In genomic region chr14:79256311-79256879, GRCh38 we compare ENCODE assay signal across 24 cellular contexts.
DNase-seq lines count a peak whose midpoint lies in the region; ATAC-seq and TF ChIP-seq lines count a peak whose summit lies in the region.
"Had no signal": no experiment of that assay in that cellular context is flagged by ENCODE, and none has a peak within 500 bp of the region (broad histone marks: within the 10 kb centered on the region; RNA-seq: fewer than 3 reads in every experiment).

No MANE protein-coding gene starts in this region.

- H3F3A ChIP-seq in OCI-LY1 (ENCODE audit: insufficient read depth, low read length) = no peaks in the 10 kb centered on the region

- no peak overlapping the region for H3K4me3 ChIP-seq in OCI-LY1 (ENCODE audit: low read depth, low read length, poor library complexity, severe bottlenecking)
- H3K4me3 ChIP-seq: cardiac muscle cell, stomach, transverse colon had no signal

- no peaks in the 10 kb centered on the region for H3K4me1 ChIP-seq in OCI-LY1 (ENCODE audit: insufficient read depth, low read length, severe bottlenecking)
- H3K4me1 ChIP-seq in foreskin keratinocyte = no peaks in the 10 kb centered on the region
- H3K4me1 ChIP-seq: stomach, transverse colon had no signal

- H3K9me3 ChIP-seq in OCI-LY1 (ENCODE audit: low read length) = no peaks in the 10 kb centered on the region
- H3K9me3 ChIP-seq: stomach, transverse colon had no signal

- H3K9ac ChIP-seq in OCI-LY1 (ENCODE audit: low read length) = no peak overlapping the region

- H3K4me2 ChIP-seq in OCI-LY1 (ENCODE audit: low read length) = no peak overlapping the region

- no peak for ATAC-seq in foreskin keratinocyte
- ATAC-seq in HG02938 (IDR thresholded peaks at IDR 0.05; ENCODE audit: unreplicated experiment) = no peak
- no peak for ATAC-seq in GM19467 (IDR thresholded peaks at IDR 0.05; ENCODE audit: unreplicated experiment)
- ATAC-seq: activated CD8-positive, alpha-beta T cell treated with anti-CD3 and anti-CD28 coated beads, Interleukin-2, amount 10 ng/mL, durations not matched to agents 7 days and 5 days had no signal

- TF ChIP-seq CTCF in LNCAP (IDR thresholded peaks at IDR 0.05) (peak; percentile 11; the same call in 1 of the 2 replicates), OCI-LY1 (IDR thresholded peaks at IDR 0.05; ENCODE audit: low read length) (peak; percentile 14; the same call in 1 of the 2 replicates), foreskin keratinocyte (conservative IDR thresholded peaks at IDR 0.05) (peak; percentile 27)

- no peaks in the 10 kb centered on the region for H3K36me3 ChIP-seq in OCI-LY1 (ENCODE audit: insufficient read depth, low read length)
- H3K36me3 ChIP-seq: cardiac muscle cell, stomach, transverse colon had no signal

- no peaks in the 10 kb centered on the region for H3K79me2 ChIP-seq in OCI-LY1 (ENCODE audit: insufficient read depth, low read length)

- no peaks in the 10 kb centered on the region for H3K27me3 ChIP-seq in OCI-LY1 (ENCODE audit: insufficient read depth, low read length)
- H3K27me3 ChIP-seq in foreskin keratinocyte = no peaks in the 10 kb centered on the region
- H3K27me3 ChIP-seq: cardiac muscle cell, stomach, transverse colon had no signal

- H2AFZ ChIP-seq in OCI-LY1 (ENCODE audit: low read length) = no peak overlapping the region

- no peaks in the 10 kb centered on the region for H4K20me1 ChIP-seq in OCI-LY1 (ENCODE audit: insufficient read depth, low read length)

- no peaks in the 10 kb centered on the region for H3K9me2 ChIP-seq in OCI-LY1 (ENCODE audit: low read depth, low read length)

- DNase-seq in DMS79 (lab: John Stamatoyannopoulos, UW) = peak; percentile 42
- DNase-seq in foreskin keratinocyte = no peak
- no peak for DNase-seq in NCI-H2029 (lab: John Stamatoyannopoulos, UW)
- no peak for DNase-seq in mucosa of gallbladder (ENCODE audit: low spot score)
- DNase-seq: activated CD4-positive, CD25-positive, alpha-beta regulatory T cell treated with anti-CD3 and anti-CD28 coated beads, Interleukin-2, amount 50 U/mL, for 72 hours; activated CD8-positive, alpha-beta T cell treated with anti-CD3 and anti-CD28 coated beads, Interleukin-2, amount 10 ng/mL, durations not matched to agents 7 days and 5 days; activated naive CD4-positive, alpha-beta T cell treated with Interleukin-2 at 50 U/mL for 16 hours; activated T-cell treated with anti-CD3 and anti-CD28 coated beads, Interleukin-2, amount 50 U/mL, for 1 hour; amniotic stem cell; CD4-positive, CD25-positive, alpha-beta regulatory T cell; hippocampal formation; mammary epithelial cell; MM.1S; naive B cell; NCI-H2081 treated with DMSO at 0.1 percent for 48 hours; NCI-H774; stimulated activated CD4-positive, alpha-beta T cell treated with anti-CD3 and anti-CD28 coated beads, Interleukin-4, amount 100 ng/mL, for 4 hours; stomach; transverse colon had no signal

- no peak overlapping the region for H3K27ac ChIP-seq in OCI-LY1 (ENCODE audit: low read depth, low read length, poor library complexity, severe bottlenecking)
- H3K27ac ChIP-seq in foreskin keratinocyte = no peak overlapping the region
- H3K27ac ChIP-seq: cardiac muscle cell, stomach, transverse colon had no signal
